ENCODE assay signal across 1 cellular context in the genomic region with DNA sequence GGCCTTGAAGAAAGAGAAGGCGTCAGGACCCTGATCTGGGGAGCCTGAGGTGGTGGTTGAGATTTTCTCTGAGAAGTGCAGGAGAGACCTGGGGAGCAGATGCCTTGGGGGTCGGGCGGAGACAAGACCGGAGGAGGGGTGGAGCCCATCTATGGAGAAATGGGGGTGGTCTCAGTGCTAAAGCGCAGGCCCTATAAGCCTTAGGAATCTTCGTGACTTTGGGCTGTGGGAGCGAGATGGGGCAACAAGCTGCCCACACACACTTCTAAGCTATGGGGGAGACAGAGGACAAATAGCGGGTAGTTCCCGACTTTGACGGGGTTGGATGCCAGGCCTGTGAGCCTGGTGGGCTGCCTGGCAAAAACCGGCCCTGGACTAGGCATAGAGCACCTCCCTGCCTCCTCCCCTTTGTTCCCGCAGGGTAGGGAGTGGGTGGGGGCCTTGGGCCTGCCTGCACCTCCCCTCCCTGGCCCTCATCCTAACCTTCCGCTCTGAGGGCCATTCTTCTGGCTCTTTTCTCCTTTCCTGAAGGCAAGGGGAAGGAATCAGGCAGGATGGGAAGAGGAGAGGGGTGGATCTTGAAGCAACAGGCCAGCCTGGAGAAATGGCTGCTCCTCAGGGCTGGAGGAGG.
TF ChIP-seq lines count a peak whose summit lies in the region.

No MANE protein-coding gene starts in this region.

TF ChIP-seq in K562, 482 proteins besides CTCF, POLR2A, EP300 and RAD21:
- TF ChIP-seq HCFC1 (IDR thresholded peaks at IDR 0.05; ENCODE audit: low read depth, low read length) (no peak), ZFP36 (IDR thresholded peaks at IDR 0.05; ENCODE audit: low read depth, low read length, partially characterized antibody) (no peak), SAP30 (IDR thresholded peaks at IDR 0.05; ENCODE audit: borderline replicate concordance, insufficient read depth, low read depth, low read length, poor library complexity, severe bottlenecking) (peak; percentile 29)
